In genomic region chr11:134850566-134850965, GRCh38 we compare ENCODE assay signal across 34 cellular contexts.
"Had no signal": no experiment of that assay in that cellular context is flagged by ENCODE, and none has a peak within 500 bp of the region (broad histone marks: within the 10 kb centered on the region; RNA-seq: fewer than 3 reads in every experiment).

No MANE protein-coding gene starts in this region.

- H3K36me3 ChIP-seq: MG63 had no signal

- DNase-seq: Kasumi-1, MG63, MM.1S, MV-4-11, NCI-H1048, NCI-H1092, NCI-H1092 treated with DMSO at 0.1 percent for 48 hours, NCI-H1105, NCI-H1105 treated with DMSO at 0.1 percent for 48 hours, NCI-H1417, NCI-H1417 treated with DMSO at 0.1 percent for 48 hours, NCI-H1436, NCI-H1436 treated with DMSO at 0.1 percent for 48 hours, NCI-H146, NCI-H1694, NCI-H1694 treated with DMSO at 0.1 percent for 48 hours, NCI-H187, NCI-H187 treated with DMSO at 0.1 percent for 48 hours, NCI-H1930, NCI-H2029, NCI-H2029 treated with DMSO at 0.1 percent for 48 hours, NCI-H2081, NCI-H2081 treated with DMSO at 0.1 percent for 48 hours, NCI-H2107, NCI-H2171, NCI-H2171 treated with DMSO at 0.1 percent for 48 hours, NCI-H2227 treated with DMSO at 0.1 percent for 48 hours, NCI-H226, NCI-H345, NCI-H446, NCI-H446 treated with DMSO at 0.1 percent for 48 hours, NCI-H510A, NCI-H510A treated with DMSO at 0.1 percent for 48 hours, NCI-H524 had no signal

- H3K9me3 ChIP-seq: MG63 had no signal

- H3K27me3 ChIP-seq: MG63 had no signal

- H3K4me3 ChIP-seq: MG63 had no signal
